ENCODE assay signal across 2 cellular contexts in the genomic region with DNA sequence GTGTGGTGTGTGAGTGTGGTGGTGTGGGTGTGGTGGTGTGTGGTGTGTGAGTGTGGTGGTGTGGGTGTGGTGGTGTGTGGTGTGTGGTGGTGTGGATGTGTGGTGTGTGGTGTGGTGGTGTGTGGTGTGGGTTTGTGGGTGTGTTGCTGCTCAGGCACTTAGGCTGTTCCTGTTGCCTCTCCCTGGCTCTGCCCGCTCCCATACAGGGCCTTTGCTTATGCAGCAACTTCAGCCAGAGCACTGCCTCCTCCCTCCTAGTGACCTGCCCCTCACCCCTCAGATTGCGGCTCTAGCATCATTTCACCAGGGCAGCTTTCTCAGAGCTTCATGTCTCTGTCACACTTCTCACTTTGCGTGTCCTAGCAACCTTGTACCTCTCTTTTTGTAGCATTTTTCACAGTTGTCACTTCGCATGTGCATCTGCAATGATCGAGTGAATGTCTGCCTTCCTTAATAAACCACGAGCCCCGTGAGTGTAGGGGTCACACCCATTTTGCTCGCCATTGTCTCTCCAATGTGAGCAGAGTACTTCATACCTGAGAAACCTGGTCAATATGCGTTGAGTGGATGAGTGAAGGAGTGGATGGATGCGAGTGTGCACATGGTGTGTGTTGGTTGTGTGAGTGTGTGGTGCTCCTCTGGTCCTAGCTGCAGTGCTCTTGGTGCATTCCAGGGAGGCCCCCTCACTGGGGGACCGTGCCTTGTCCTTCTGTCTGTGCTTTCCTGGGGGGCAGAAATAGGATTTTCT.
TF ChIP-seq lines count a peak whose summit lies in the region.

No MANE protein-coding gene starts in this region.

TF ChIP-seq in A549, 52 proteins besides CTCF, POLR2A, EP300 and RAD21 (continued from another document):
- TF ChIP-seq, protein P1, sequence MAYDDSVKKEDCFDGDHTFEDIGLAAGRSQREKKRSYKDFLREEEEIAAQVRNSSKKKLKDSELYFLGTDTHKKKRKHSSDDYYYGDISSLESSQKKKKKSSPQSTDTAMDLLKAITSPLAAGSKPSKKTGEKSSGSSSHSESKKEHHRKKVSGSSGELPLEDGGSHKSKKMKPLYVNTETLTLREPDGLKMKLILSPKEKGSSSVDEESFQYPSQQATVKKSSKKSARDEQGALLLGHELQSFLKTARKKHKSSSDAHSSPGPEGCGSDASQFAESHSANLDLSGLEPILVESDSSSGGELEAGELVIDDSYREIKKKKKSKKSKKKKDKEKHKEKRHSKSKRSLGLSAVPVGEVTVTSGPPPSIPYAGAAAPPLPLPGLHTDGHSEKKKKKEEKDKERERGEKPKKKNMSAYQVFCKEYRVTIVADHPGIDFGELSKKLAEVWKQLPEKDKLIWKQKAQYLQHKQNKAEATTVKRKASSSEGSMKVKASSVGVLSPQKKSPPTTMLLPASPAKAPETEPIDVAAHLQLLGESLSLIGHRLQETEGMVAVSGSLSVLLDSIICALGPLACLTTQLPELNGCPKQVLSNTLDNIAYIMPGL (CRISPR knock-in tag; IDR thresholded peaks at IDR 0.05; ENCODE audit: borderline replicate concordance) = no peak

TF ChIP-seq in SK-N-SH treated with all-trans-retinoic acid at 6 μM for 48 hours, 23 proteins besides CTCF, POLR2A, EP300 and RAD21 (continued from another document):
- TF ChIP-seq CSRNP3 (CRISPR knock-in tag; IDR thresholded peaks at IDR 0.05) (no peak), OSR1 (CRISPR knock-in tag; IDR thresholded peaks at IDR 0.05) (no peak), POU6F1 (CRISPR knock-in tag; IDR thresholded peaks at IDR 0.05; ENCODE audit: borderline replicate concordance, low read depth) (no peak)
